ENCODE assay signal across 19 cellular contexts in the genomic region with DNA sequence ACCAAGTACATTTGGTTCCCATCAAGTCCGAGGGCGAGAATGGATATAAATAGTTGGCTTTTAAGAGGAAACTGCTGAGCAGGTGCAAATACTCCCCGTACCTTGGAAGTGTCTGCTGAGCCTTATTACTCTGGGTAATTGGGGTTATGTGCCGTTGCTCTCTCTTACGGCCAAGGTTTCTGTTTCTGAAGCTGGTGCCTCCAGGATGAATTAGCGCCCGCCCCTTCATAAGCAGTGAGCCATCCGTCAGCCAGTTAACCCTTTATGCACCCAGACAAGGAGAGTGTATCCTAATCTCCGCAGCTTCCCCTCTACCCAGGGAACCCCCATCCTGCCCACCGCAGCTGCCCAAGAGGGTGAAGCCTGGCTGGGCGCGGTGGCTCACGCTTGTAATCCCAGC.
DNase-seq lines count a peak whose midpoint lies in the region; ATAC-seq and TF ChIP-seq lines count a peak whose summit lies in the region.
"Had no signal": no experiment of that assay in that cellular context is flagged by ENCODE, and none has a peak within 500 bp of the region (broad histone marks: within the 10 kb centered on the region; RNA-seq: fewer than 3 reads in every experiment).

No MANE protein-coding gene starts in this region.

- ATAC-seq in GM18520 (IDR thresholded peaks at IDR 0.05; ENCODE audit: unreplicated experiment) (no peak), GM21526 (IDR thresholded peaks at IDR 0.05; ENCODE audit: low FRiP score, unreplicated experiment) (no peak)
- ATAC-seq: HepG2 had no signal

- no peak for TF ChIP-seq CTCF in epithelial cell of proximal tubule (conservative IDR thresholded peaks at IDR 0.05; ENCODE audit: low read depth, low read length)

- DNase-seq in DMS79 (lab: John Stamatoyannopoulos, UW) (peak; percentile 14), DMS79 treated with DMSO at 0.1 percent for 48 hours (lab: John Stamatoyannopoulos, UW) (peak; percentile 14), epithelial cell of proximal tubule (ENCODE audit: low read depth) (no peak), left kidney (ENCODE audit: low read depth, low spot score) (peak; percentile 79)
- DNase-seq in activated T-cell treated with anti-CD3 and anti-CD28 coated beads, Interleukin-2, amount 50 U/mL, for 48 hours, result no peak
- DNase-seq: ACHN; BE2C; C1 segment of cervical spinal cord; CD4-positive, CD25-positive, alpha-beta regulatory T cell; CD8-positive, alpha-beta memory T cell; COR-L47; DMS 273 treated with DMSO at 0.1 percent for 48 hours; DMS53; GDM1; GOT3; H9 had no signal

- H3K4me3 ChIP-seq in epithelial cell of proximal tubule (ENCODE audit: low read depth, low read length), result peak overlapping the region; percentile 28

Comparison
In these comparisons a context has a peak if more than half of its experiments do, and no peak if none do; other contexts are left out.
1. DNase-seq: peak in DMS79 (single experiment), DMS79 treated with DMSO at 0.1 percent for 48 hours (single experiment) and left kidney (single experiment); none in epithelial cell of proximal tubule (single experiment) and activated T-cell treated with anti-CD3 and anti-CD28 coated beads, Interleukin-2, amount 50 U/mL, for 48 hours (0 of 2).